ENCODE assay signal across 8 cellular contexts in genomic region chr20:23358563-23358906, GRCh38. TPM values are rescaled to one million over a fixed set of nuclear protein-coding genes. Genes with fewer than 3 reads are reported as not detected.
DNase-seq lines count a peak whose midpoint lies in the region; ATAC-seq, FAIRE-seq and TF ChIP-seq lines count a peak whose summit lies in the region.

No MANE protein-coding gene starts in this region.

- peak overlapping the region; percentile 71; the same call in 1 of the 2 replicates for H2AFZ ChIP-seq in SK-N-SH (ENCODE audit: low read depth)

- no peak for TF ChIP-seq RAD21 in SK-N-SH (IDR thresholded peaks at IDR 0.05; ENCODE audit: low read length)

- 16% methylated on average over 6 of the region's 6 CpGs for WGBS in SK-N-SH (ENCODE audit: low lambda C conversion rate)

- peaks cover 37% of the 10 kb centered on the region for H3K79me2 ChIP-seq in SK-N-SH (ENCODE audit: insufficient read depth)

- H3K9me3 ChIP-seq in SK-N-SH (no peaks in the 10 kb centered on the region), iPS-18a (ENCODE audit: control insufficient read depth, low read depth, low read length) (no peaks in the 10 kb centered on the region)

- TF ChIP-seq CTCF in SK-N-SH (IDR thresholded peaks at IDR 0.05) = no peak

- peak overlapping the region; percentile 70 to 77 for H3K4me3 ChIP-seq in SK-N-SH (ENCODE audit: low read depth in 2 of 2, low read length in 1 of 2)
- peak overlapping the region; percentile 58 for H3K4me3 ChIP-seq in iPS-18a (ENCODE audit: low read length)

- peaks cover 17% of the 10 kb centered on the region for H3F3A ChIP-seq in SK-N-SH (replicated peaks; ENCODE audit: insufficient read depth)

- CTCF ChIA-PET in SK-N-SH (lab: Yijun Ruan, JAX) = interaction anchor here (1.0 to 1.8 kb wide), 3 partner anchors 9 to 89 kb away, joined by 3 to 8 read pairs (median 5); partner anchors contain the start of gene NXT1

- no peaks in the 10 kb centered on the region for H3K9me3 Mint-ChIP-seq in activated T-helper 1 cell treated with anti-CD3 and anti-CD28 coated beads, Interleukin-12 subunit alpha, Interleukin-12 subunit beta, Interleukin-2, Interleukin-4 antibody, amounts not matched to agents 30 ng/mL and 10 ng/mL and 1 ng/mL, durations not matched to agents 14 hours and 24 hours and 36 hours
- no peaks in the 10 kb centered on the region for H3K9me3 Mint-ChIP-seq in stimulated activated naive CD8-positive, alpha-beta T cell treated with anti-CD3 and anti-CD28 coated beads, Interleukin-15, amount 100 ng/mL, for 72 hours

- H3K9ac ChIP-seq in SK-N-SH (peak overlapping the region; percentile 13; the same call in 1 of the 2 replicates), iPS-18a (ENCODE audit: low read length) (no peak overlapping the region)

- no peaks in the 10 kb centered on the region for H3K9me2 ChIP-seq in SK-N-SH

- H3K4me1 Mint-ChIP-seq in activated T-helper 1 cell treated with anti-CD3 and anti-CD28 coated beads, Interleukin-12 subunit alpha, Interleukin-12 subunit beta, Interleukin-2, Interleukin-4 antibody, amounts not matched to agents 30 ng/mL and 10 ng/mL and 1 ng/mL, durations not matched to agents 14 hours and 24 hours and 36 hours (ENCODE audit: low read depth) = peaks cover 36% of the 10 kb centered on the region
- peaks cover 40% of the 10 kb centered on the region for H3K4me1 Mint-ChIP-seq in stimulated activated naive CD8-positive, alpha-beta T cell treated with anti-CD3 and anti-CD28 coated beads, Interleukin-15, amount 100 ng/mL, for 72 hours

- peaks cover 7% of the 10 kb centered on the region for H3K36me3 Mint-ChIP-seq in activated T-helper 1 cell treated with anti-CD3 and anti-CD28 coated beads, Interleukin-12 subunit alpha, Interleukin-12 subunit beta, Interleukin-2, Interleukin-4 antibody, amounts not matched to agents 30 ng/mL and 10 ng/mL and 1 ng/mL, durations not matched to agents 14 hours and 24 hours and 36 hours (ENCODE audit: low read depth)

- no peaks in the 10 kb centered on the region for H3K27me3 ChIP-seq in SK-N-SH (ENCODE audit: insufficient read depth)
- H3K27me3 ChIP-seq in iPS-18a (ENCODE audit: control insufficient read depth, insufficient read depth, low read length) = no peaks in the 10 kb centered on the region

- intact Hi-C loops in activated T-helper 1 cell treated with anti-CD3 and anti-CD28 coated beads, Interleukin-12 subunit alpha, Interleukin-12 subunit beta, Interleukin-2, Interleukin-4 antibody, amounts not matched to agents 30 ng/mL and 10 ng/mL and 1 ng/mL, durations not matched to agents 14 hours and 24 hours and 36 hours (cut with micrococcal nuclease) = loop anchor here (1.0 kb wide), 2 partner anchors 8 to 63 kb away; partner anchors contain the start of genes NAPB and NXT1

- DNase-seq in SK-N-SH (no peak), RCC 7860 (ENCODE audit: low spot score) (no peak), middle frontal gyrus (ENCODE audit: extremely low spot score, low spot score) (no peak), germinal center (ENCODE audit: low spot score) (no peak)
- no peak for DNase-seq in activated T-helper 1 cell treated with anti-CD3 and anti-CD28 coated beads, Interleukin-12 subunit alpha, Interleukin-12 subunit beta, Interleukin-2, Interleukin-4 antibody, amounts not matched to agents 30 ng/mL and 10 ng/mL and 1 ng/mL, durations not matched to agents 14 hours and 24 hours and 36 hours (ENCODE audit: low spot score)
- no peak for DNase-seq in stimulated activated naive CD8-positive, alpha-beta T cell treated with anti-CD3 and anti-CD28 coated beads, Interleukin-15, amount 100 ng/mL, for 72 hours

- H3K4me2 ChIP-seq in SK-N-SH = peak overlapping the region; percentile 69

- TF ChIP-seq EP300 in SK-N-SH (IDR thresholded peaks at IDR 0.05; ENCODE audit: borderline replicate concordance in 1 of 2, low read depth in 1 of 2, low read length in 1 of 2) = no peak

- POLR2A ChIA-PET in SK-N-SH (lab: Yijun Ruan, JAX) = interaction anchor here (0.8 to 1.1 kb wide), 2 partner anchors 8 to 9 kb away, joined by 5 read pairs; partner anchors contain the start of gene NXT1

- peak overlapping the region; percentile 50 to 82; a peak in 3 of 4 replicates for H3K27ac ChIP-seq in SK-N-SH (ENCODE audit: low read depth in 2 of 2, low read length in 1 of 2)
- no peak overlapping the region for H3K27ac ChIP-seq in iPS-18a (ENCODE audit: low read length)

- H3K36me3 ChIP-seq in SK-N-SH (replicated peaks in 1 of 2; ENCODE audit: control insufficient read depth in 1 of 2, insufficient read depth in 2 of 2, low read length in 1 of 2) (peaks cover 16 to 28% of the 10 kb centered on the region in 2 experiments), iPS-18a (ENCODE audit: control insufficient read depth, low read depth, low read length) (peaks cover 22% of the 10 kb centered on the region)

- H3K27me3 Mint-ChIP-seq in activated T-helper 1 cell treated with anti-CD3 and anti-CD28 coated beads, Interleukin-12 subunit alpha, Interleukin-12 subunit beta, Interleukin-2, Interleukin-4 antibody, amounts not matched to agents 30 ng/mL and 10 ng/mL and 1 ng/mL, durations not matched to agents 14 hours and 24 hours and 36 hours (ENCODE audit: insufficient read depth) = peaks cover 1% of the 10 kb centered on the region
- no peaks in the 10 kb centered on the region for H3K27me3 Mint-ChIP-seq in stimulated activated naive CD8-positive, alpha-beta T cell treated with anti-CD3 and anti-CD28 coated beads, Interleukin-15, amount 100 ng/mL, for 72 hours

- no peak for FAIRE-seq in RCC 7860 (lab: Jason Lieb, UNC)

- H3K4me3 Mint-ChIP-seq in activated T-helper 1 cell treated with anti-CD3 and anti-CD28 coated beads, Interleukin-12 subunit alpha, Interleukin-12 subunit beta, Interleukin-2, Interleukin-4 antibody, amounts not matched to agents 30 ng/mL and 10 ng/mL and 1 ng/mL, durations not matched to agents 14 hours and 24 hours and 36 hours = peak overlapping the region; percentile 91
- H3K4me3 Mint-ChIP-seq in stimulated activated naive CD8-positive, alpha-beta T cell treated with anti-CD3 and anti-CD28 coated beads, Interleukin-15, amount 100 ng/mL, for 72 hours = peak overlapping the region; percentile 88 to 97

- H3K27ac Mint-ChIP-seq in activated T-helper 1 cell treated with anti-CD3 and anti-CD28 coated beads, Interleukin-12 subunit alpha, Interleukin-12 subunit beta, Interleukin-2, Interleukin-4 antibody, amounts not matched to agents 30 ng/mL and 10 ng/mL and 1 ng/mL, durations not matched to agents 14 hours and 24 hours and 36 hours = peak overlapping the region; percentile 67
- peak overlapping the region in 1 of 2 donors; percentile 78 for H3K27ac Mint-ChIP-seq in stimulated activated naive CD8-positive, alpha-beta T cell treated with anti-CD3 and anti-CD28 coated beads, Interleukin-15, amount 100 ng/mL, for 72 hours

- peaks cover 10% of the 10 kb centered on the region for H4K20me1 ChIP-seq in SK-N-SH (ENCODE audit: insufficient read depth)

- peaks cover 6 to 24% of the 10 kb centered on the region in 2 experiments; a peak in 3 of 4 replicates for H3K4me1 ChIP-seq in SK-N-SH (ENCODE audit: control insufficient read depth in 1 of 2, insufficient read depth in 2 of 2, low read depth in 1 of 2, low read length in 1 of 2)
- peaks cover 10% of the 10 kb centered on the region for H3K4me1 ChIP-seq in iPS-18a (ENCODE audit: control insufficient read depth, low read depth, low read length)

- no peak for ATAC-seq in SK-N-SH treated with all-trans-retinoic acid at 6 μM for 48 hours
- ATAC-seq in stimulated activated naive CD8-positive, alpha-beta T cell treated with anti-CD3 and anti-CD28 coated beads, Interleukin-15, amount 100 ng/mL, for 72 hours = no peak

TF ChIP-seq in SK-N-SH, 30 proteins besides CTCF, POLR2A, EP300 and RAD21:
- TF ChIP-seq ELF1 (IDR thresholded peaks at IDR 0.05) (no peak), GATA2 (CRISPR knock-in tag; IDR thresholded peaks at IDR 0.05) (no peak), USF2 (IDR thresholded peaks at IDR 0.05; ENCODE audit: borderline replicate concordance, low read depth, low read length) (no peak), NRF1 (IDR thresholded peaks at IDR 0.05; ENCODE audit: low read depth, low read length) (no peak), FOSL2 (IDR thresholded peaks at IDR 0.05; ENCODE audit: borderline replicate concordance, low read depth) (no peak)

TF ChIP-seq in SK-N-SH treated with all-trans-retinoic acid at 6 μM for 48 hours, 23 proteins besides CTCF, POLR2A, EP300 and RAD21 (continues in another document):
- TF ChIP-seq GLIS3 (CRISPR knock-in tag; IDR thresholded peaks at IDR 0.05) = no peak
- no peak for TF ChIP-seq ZNF70 (CRISPR knock-in tag; IDR thresholded peaks at IDR 0.05)
- TF ChIP-seq CSRNP3 (CRISPR knock-in tag; IDR thresholded peaks at IDR 0.05) = no peak
- TF ChIP-seq PPARA (CRISPR knock-in tag; IDR thresholded peaks at IDR 0.05; ENCODE audit: borderline replicate concordance) = no peak
- TF ChIP-seq BACH2 (CRISPR knock-in tag; IDR thresholded peaks at IDR 0.05; ENCODE audit: borderline replicate concordance) = no peak
- no peak for TF ChIP-seq RARB (CRISPR knock-in tag; IDR thresholded peaks at IDR 0.05)
- no peak for TF ChIP-seq SNAI2 (CRISPR knock-in tag; IDR thresholded peaks at IDR 0.05)
- TF ChIP-seq ESRRG (CRISPR knock-in tag; IDR thresholded peaks at IDR 0.05) = no peak
- no peak for TF ChIP-seq OSR1 (CRISPR knock-in tag; IDR thresholded peaks at IDR 0.05)

RNA-seq across cellular contexts. Expression of gene GZF1, which starts 3.4 kb away (rescaled TPM):
- polyA plus RNA-seq in SK-N-SH (2012; rRNA removed) = 15.0 and 20.6 TPM in 2 replicates
- 9.9 and 15.7 TPM in 2 replicates for polyA plus RNA-seq in SK-N-SH (2012; cell fraction: cytosol; rRNA removed)
- 63.0 and 71.0 TPM in 2 replicates for polyA plus RNA-seq in SK-N-SH (2012; cell fraction: nucleus; rRNA removed)
- 10.6 and 12.6 TPM in 2 replicates for total RNA-seq in activated T-helper 1 cell treated with anti-CD3 and anti-CD28 coated beads, Interleukin-12 subunit alpha, Interleukin-12 subunit beta, Interleukin-2, Interleukin-4 antibody, amounts not matched to agents 30 ng/mL and 10 ng/mL and 1 ng/mL, durations not matched to agents 14 hours and 24 hours and 36 hours

RNA-seq across cellular contexts. Expression of gene NXT1, which starts 7.9 kb away (rescaled TPM):
- polyA plus RNA-seq in SK-N-SH (2012; rRNA removed) = 28.2 TPM in 2 replicates
- 24.1 and 25.9 TPM in 2 replicates for polyA plus RNA-seq in SK-N-SH (2012; cell fraction: cytosol; rRNA removed)
- polyA plus RNA-seq in SK-N-SH (2012; cell fraction: nucleus; rRNA removed) = 15.3 and 18.1 TPM in 2 replicates
- total RNA-seq in activated T-helper 1 cell treated with anti-CD3 and anti-CD28 coated beads, Interleukin-12 subunit alpha, Interleukin-12 subunit beta, Interleukin-2, Interleukin-4 antibody, amounts not matched to agents 30 ng/mL and 10 ng/mL and 1 ng/mL, durations not matched to agents 14 hours and 24 hours and 36 hours = 58.9 and 62.6 TPM in 2 replicates
